In genomic region chr2:241752253-241752652, GRCh38 we compare ENCODE assay signal across 19 cellular contexts. TPM values are rescaled to one million over a fixed set of nuclear protein-coding genes. Genes with fewer than 3 reads are reported as not detected.
DNase-seq lines count a peak whose midpoint lies in the region; ATAC-seq and TF ChIP-seq lines count a peak whose summit lies in the region.
"Had no signal": no experiment of that assay in that cellular context is flagged by ENCODE, and none has a peak within 500 bp of the region (broad histone marks: within the 10 kb centered on the region; RNA-seq: fewer than 3 reads in every experiment).

No MANE protein-coding gene starts in this region.

- no peak overlapping the region for H4K91ac ChIP-seq in mesenchymal stem cell (ENCODE audit: low read length)

- H3K36me3 ChIP-seq in BLaER1 (peaks cover 82% of the 10 kb centered on the region), mesenchymal stem cell (ENCODE audit: control insufficient read depth in 1 of 2, insufficient read depth in 2 of 2, low read depth in 1 of 2, low read length in 2 of 2) (peaks cover 67 to 78% of the 10 kb centered on the region in 2 experiments), thyroid gland (peaks cover 8 to 27% of the 10 kb centered on the region in 2 donors)

- no peaks in the 10 kb centered on the region for H3K27me3 ChIP-seq in BLaER1
- no peaks in the 10 kb centered on the region for H3K27me3 ChIP-seq in mesenchymal stem cell (ENCODE audit: control insufficient read depth in 1 of 2, insufficient read depth in 1 of 2, low read length in 2 of 2)
- H3K27me3 ChIP-seq in thyroid gland, result no peaks in the 10 kb centered on the region
- H3K27me3 ChIP-seq: BE2C had no signal

- H2BK15ac ChIP-seq in mesenchymal stem cell (ENCODE audit: low read depth, poor library complexity, severe bottlenecking), result no peak overlapping the region

- DNase-seq in Right ventricle myocardium inferior (ENCODE audit: missing footprints) (peak; percentile 32), left ventricle myocardium superior (no peak), mesenchymal stem cell (no peak), AG08395 (ENCODE audit: low spot score) (no peak), thyroid gland (no peak)
- DNase-seq: AML-193; BE2C; Caco-2; CD4-positive, CD25-positive, alpha-beta regulatory T cell; CD8-positive, alpha-beta T cell; DMS153; DND-41; GOT3; HFFc6 had no signal

- no peak for TF ChIP-seq CTCF in thyroid gland (IDR thresholded peaks at IDR 0.05)

- no peak overlapping the region for H2BK12ac ChIP-seq in mesenchymal stem cell (ENCODE audit: low read length in 2 of 2)

- peaks cover 37% of the 10 kb centered on the region for H3K4me1 ChIP-seq in BLaER1
- H3K4me1 ChIP-seq in mesenchymal stem cell (ENCODE audit: control insufficient read depth, insufficient read depth, low read depth, low read length), result peaks cover 24% of the 10 kb centered on the region
- peaks cover 0 to 5% of the 10 kb centered on the region in 2 donors for H3K4me1 ChIP-seq in thyroid gland
- H3K4me1 ChIP-seq: BE2C, Caco-2, HAP-1 had no signal

- no peak overlapping the region for H3K23ac ChIP-seq in mesenchymal stem cell (ENCODE audit: low read length in 2 of 2)

- H3K4me2 ChIP-seq in BLaER1, result peak overlapping the region; percentile 79
- H3K4me2 ChIP-seq in mesenchymal stem cell (ENCODE audit: low read length, poor library complexity, severe bottlenecking), result no peak overlapping the region

- intact Hi-C loops in Right ventricle myocardium inferior (cut with DNase I), result no loop called here
- intact Hi-C loops in left ventricle myocardium superior (cut with micrococcal nuclease), result no loop called here
- intact Hi-C loops in thyroid gland (cut with DNase I), result no loop called here

- no peak overlapping the region for H2BK120ac ChIP-seq in mesenchymal stem cell (ENCODE audit: low read depth, low read length)

- H3K4ac ChIP-seq in mesenchymal stem cell (ENCODE audit: low read depth in 1 of 2, low read length in 2 of 2), result no peak overlapping the region

- peak overlapping the region; percentile 8 for H4K8ac ChIP-seq in mesenchymal stem cell (ENCODE audit: low read length)

- WGBS in mesenchymal stem cell, result 97% methylated on average over 14 of the region's 14 CpGs
- WGBS in thyroid gland, 2 donors, result 94 to 99% methylated on average over 11 to 12 of the region's 14 CpGs

- no peak overlapping the region for H2AFZ ChIP-seq in mesenchymal stem cell (ENCODE audit: low read depth, low read length)

- H3K79me1 ChIP-seq in mesenchymal stem cell (replicated peaks; ENCODE audit: low read length, poor library complexity, severe bottlenecking), result peaks cover 23% of the 10 kb centered on the region

- ATAC-seq in Right ventricle myocardium inferior, result no peak
- ATAC-seq in left ventricle myocardium superior, result no peak
- ATAC-seq: CD8-positive, alpha-beta T cell had no signal

- no peak overlapping the region for H3K14ac ChIP-seq in mesenchymal stem cell (ENCODE audit: low read length in 2 of 2)

- H3K4me3 ChIP-seq in BLaER1 (no peak overlapping the region), mesenchymal stem cell (ENCODE audit: insufficient read depth in 1 of 2, low read depth in 1 of 2, low read length in 2 of 2) (no peak overlapping the region), thyroid gland (replicated peaks in 1 of 3) (no peak overlapping the region)
- H3K4me3 ChIP-seq: HAP-1 had no signal

- H3K18ac ChIP-seq in mesenchymal stem cell (ENCODE audit: low read depth in 1 of 2, low read length in 2 of 2), result no peak overlapping the region

- no peak overlapping the region for H2BK5ac ChIP-seq in mesenchymal stem cell (ENCODE audit: low read depth, low read length, poor library complexity, severe bottlenecking)

- no peaks in the 10 kb centered on the region for H4K20me1 ChIP-seq in BLaER1

- H3K27ac ChIP-seq in BLaER1, result peak overlapping the region; percentile 70; the same call in 1 of the 2 replicates
- H3K27ac ChIP-seq in mesenchymal stem cell (ENCODE audit: low read length, poor library complexity, severe bottlenecking), result no peak overlapping the region
- no peak overlapping the region for H3K27ac ChIP-seq in thyroid gland
- H3K27ac ChIP-seq: 22Rv1, C4-2B had no signal

- H3K9me3 ChIP-seq in BLaER1 (peaks cover 6% of the 10 kb centered on the region; the same call in 1 of the 2 replicates), mesenchymal stem cell (ENCODE audit: control insufficient read depth, low read length) (no peaks in the 10 kb centered on the region), thyroid gland (no peaks in the 10 kb centered on the region)
- H3K9me3 ChIP-seq: BE2C, Caco-2, HAP-1 had no signal

- no peak for TF ChIP-seq POLR2A in thyroid gland (IDR thresholded peaks at IDR 0.05)

- H2AK5ac ChIP-seq in mesenchymal stem cell (ENCODE audit: low read length, severe bottlenecking), result peak overlapping the region; percentile 62

- H3K9ac ChIP-seq in BLaER1 (no peak overlapping the region), mesenchymal stem cell (ENCODE audit: low read length) (no peak overlapping the region)

RNA-seq across cellular contexts. Expression of gene D2HGDH, which starts 17.8 kb away (rescaled TPM):
- total RNA-seq in Right ventricle myocardium inferior (19.6 TPM), left ventricle myocardium superior (19.2 TPM), thyroid gland (10 to 100 TPM; 20.2 to 34.4 (median 23.0) TPM)
- polyA plus RNA-seq in mesenchymal stem cell (2013, experiment 1 of 2), result 5.7 TPM
- polyA plus RNA-seq in mesenchymal stem cell (2013, experiment 2 of 2), result 5.3 TPM

RNA-seq across cellular contexts. Expression of gene GAL3ST2, which starts 24.4 kb away (rescaled TPM):
- total RNA-seq in Right ventricle myocardium inferior (not detected), left ventricle myocardium superior (not detected), thyroid gland (not detected)
- polyA plus RNA-seq in mesenchymal stem cell (2013, experiment 1 of 2), result 0.06 TPM
- polyA plus RNA-seq in mesenchymal stem cell (2013, experiment 2 of 2), result 0.07 TPM
- polyA plus RNA-seq: AG04450; CD4-positive, CD25-positive, alpha-beta regulatory T cell had no signal

RNA-seq across cellular contexts. Expression of gene ING5, which starts 50.4 kb away (rescaled TPM):
- total RNA-seq in Right ventricle myocardium inferior (16.5 TPM), left ventricle myocardium superior (16.0 TPM), thyroid gland (10 to 100 TPM; 42.2 to 76.3 (median 59.9) TPM)
- polyA plus RNA-seq in mesenchymal stem cell (2013, experiment 1 of 2), result 11.3 TPM
- 11.4 TPM for polyA plus RNA-seq in mesenchymal stem cell (2013, experiment 2 of 2)

RNA-seq across cellular contexts. Expression of gene NEU4, which starts 56.7 kb away (rescaled TPM):
- 0.30 TPM for total RNA-seq in Right ventricle myocardium inferior
- 0.52 TPM for total RNA-seq in left ventricle myocardium superior
- not detected for polyA plus RNA-seq in mesenchymal stem cell (2013, experiment 1 of 2)
- polyA plus RNA-seq in mesenchymal stem cell (2013, experiment 2 of 2), result 0.11 TPM
- 1 to 10 TPM in 2 of 4 donors, under 1 TPM in 1, not detected in 1; 0.78 to 5.7 (median 1.1) TPM for total RNA-seq in thyroid gland
- polyA plus RNA-seq: AG04450 had no signal
